8 cellular contexts compared by ENCODE assay signal in genomic region chr17:17749921-17750320, GRCh38.
DNase-seq lines count a peak whose midpoint lies in the region; ATAC-seq and TF ChIP-seq lines count a peak whose summit lies in the region.

No MANE protein-coding gene starts in this region.

- TF ChIP-seq POLR2A in prostate gland (IDR thresholded peaks at IDR 0.05): no peak

- H3K4me1 ChIP-seq in BLaER1 treated with 17β-estradiol and CSF1 and Interleukin-3, amounts not matched to agents 10 nM and 100 nM: peaks cover 93 to 98% (median 97%) of the 10 kb centered on the region in 10 experiments
- H3K4me1 ChIP-seq in stomach smooth muscle (ENCODE audit: control insufficient read depth, insufficient read depth, low read length) (peaks cover 34% of the 10 kb centered on the region), prostate gland (replicated peaks) (peaks cover 7% of the 10 kb centered on the region)

- DNase-seq in H7: peak; percentile 96
- DNase-seq in SK-MEL-5 (ENCODE audit: low read depth, low spot score): peak; percentile 74
- peak; percentile 56 for DNase-seq in amniotic epithelial cell (ENCODE audit: low read depth)
- DNase-seq in inferior parietal cortex (ENCODE audit: extremely low spot score): peak; percentile 84
- DNase-seq in prostate gland (ENCODE audit: low spot score): no peak

- H3K9ac ChIP-seq in BLaER1 treated with 17β-estradiol and CSF1 and Interleukin-3, amounts not matched to agents 10 nM and 100 nM: peak overlapping the region in 9 of 11 experiments; percentile 40 to 82 (median 74); a peak in 17 of 22 replicates
- no peak overlapping the region for H3K9ac ChIP-seq in stomach smooth muscle (ENCODE audit: low read length in 2 of 2)

- H3K4me2 ChIP-seq in BLaER1 treated with 17β-estradiol and CSF1 and Interleukin-3, amounts not matched to agents 10 nM and 100 nM: peak overlapping the region; percentile 81 to 100 (median 97)

- peaks cover 0 to 7% (median 0%) of the 10 kb centered on the region in 11 experiments; a peak in 2 of 22 replicates for H3K36me3 ChIP-seq in BLaER1 treated with 17β-estradiol and CSF1 and Interleukin-3, amounts not matched to agents 10 nM and 100 nM
- no peaks in the 10 kb centered on the region for H3K36me3 ChIP-seq in H7 (replicated peaks; ENCODE audit: control insufficient read depth, insufficient read depth, low read length)
- H3K36me3 ChIP-seq in stomach smooth muscle (ENCODE audit: control insufficient read depth in 2 of 2, insufficient read depth in 2 of 2, low read length in 2 of 2): no peaks in the 10 kb centered on the region
- no peaks in the 10 kb centered on the region for H3K36me3 ChIP-seq in prostate gland

- no peaks in the 10 kb centered on the region for H3K27me3 ChIP-seq in BLaER1 treated with 17β-estradiol and CSF1 and Interleukin-3, amounts not matched to agents 10 nM and 100 nM
- H3K27me3 ChIP-seq in H7 (ENCODE audit: control insufficient read depth, insufficient read depth, low read length) (no peaks in the 10 kb centered on the region), stomach smooth muscle (ENCODE audit: control insufficient read depth in 1 of 2, insufficient read depth in 2 of 2, low read length in 2 of 2) (no peaks in the 10 kb centered on the region), prostate gland (replicated peaks; ENCODE audit: insufficient read depth) (no peaks in the 10 kb centered on the region)

- H3K27ac ChIP-seq in BLaER1 treated with 17β-estradiol and CSF1 and Interleukin-3, amounts not matched to agents 10 nM and 100 nM: peak overlapping the region in 10 of 11 experiments; percentile 70 to 91 (median 85); a peak in 21 of 22 replicates
- peak overlapping the region; percentile 24 for H3K27ac ChIP-seq in stomach smooth muscle (ENCODE audit: low read length)
- H3K27ac ChIP-seq in prostate gland: no peak overlapping the region

- ATAC-seq in HG03095 (IDR thresholded peaks at IDR 0.05; ENCODE audit: unreplicated experiment): no peak

- in situ Hi-C loops in SK-MEL-5 (cut with HindIII; ENCODE audit: low pct_unique_long_range_greater_than_20kb, low sequenced_read_pairs): no loop called here

- intact Hi-C loops in prostate gland (cut with DNase I): no loop called here

- H4K20me1 ChIP-seq in BLaER1 treated with 17β-estradiol and CSF1 and Interleukin-3, amounts not matched to agents 10 nM and 100 nM: peaks cover 0 to 38% (median 17%) of the 10 kb centered on the region in 11 experiments; a peak in 14 of 22 replicates

- H3K9me3 ChIP-seq in BLaER1 treated with 17β-estradiol and CSF1 and Interleukin-3, amounts not matched to agents 10 nM and 100 nM (replicated peaks in 1 of 11): no peaks in the 10 kb centered on the region
- no peaks in the 10 kb centered on the region for H3K9me3 ChIP-seq in stomach smooth muscle (ENCODE audit: control insufficient read depth in 2 of 2, low read length in 2 of 2)
- H3K9me3 ChIP-seq in prostate gland: no peaks in the 10 kb centered on the region

- H3K4me3 ChIP-seq in BLaER1 treated with 17β-estradiol and CSF1 and Interleukin-3, amounts not matched to agents 10 nM and 100 nM: peak overlapping the region in 9 of 10 experiments; percentile 32 to 67 (median 56); a peak in 17 of 20 replicates
- H3K4me3 ChIP-seq in H7 (ENCODE audit: insufficient read depth, low read depth, low read length) (no peak overlapping the region), stomach smooth muscle (ENCODE audit: low read length in 2 of 2) (no peak overlapping the region), prostate gland (no peak overlapping the region)

- TF ChIP-seq CTCF in prostate gland (IDR thresholded peaks at IDR 0.05): no peak

- 49% methylated on average over 6 of the region's 6 CpGs for WGBS in prostate gland

Comparison
In these comparisons a context has a peak if more than half of its experiments do, and no peak if none do; other contexts are left out.
1. H3K27ac ChIP-seq: peak in BLaER1 treated with 17β-estradiol and CSF1 and Interleukin-3, amounts not matched to agents 10 nM and 100 nM (10 of 11) and stomach smooth muscle (single experiment); none in prostate gland (0 of 2).
2. H3K4me3 ChIP-seq: peak in BLaER1 treated with 17β-estradiol and CSF1 and Interleukin-3, amounts not matched to agents 10 nM and 100 nM (9 of 10); none in H7 (single experiment), stomach smooth muscle (0 of 2) and prostate gland (0 of 2).
3. H3K9ac ChIP-seq: peak in BLaER1 treated with 17β-estradiol and CSF1 and Interleukin-3, amounts not matched to agents 10 nM and 100 nM (9 of 11); none in stomach smooth muscle (0 of 2).